ENCODE assay signal across 27 cellular contexts in genomic region chr6:156509496-156509895, GRCh38.
"Had no signal": no experiment of that assay in that cellular context is flagged by ENCODE, and none has a peak within 500 bp of the region (broad histone marks: within the 10 kb centered on the region; RNA-seq: fewer than 3 reads in every experiment).

No MANE protein-coding gene starts in this region.

- H3K4me1 ChIP-seq: neural progenitor cell, parathyroid adenoma, psoas muscle, stomach, thyroid gland, tibial nerve, upper lobe of left lung, uterus had no signal

- H3K9me3 ChIP-seq: ovary, psoas muscle, right lobe of liver, sigmoid colon, stomach, thoracic aorta, thyroid gland, tibial nerve, upper lobe of left lung, uterus had no signal

- H3K27ac Mint-ChIP-seq: naive thymus-derived CD4-positive, alpha-beta T cell; natural killer cell; nephron; neural progenitor cell; progenitor cell of endocrine pancreas; stimulated activated effector memory CD8-positive, alpha-beta T cell treated with anti-CD3 and anti-CD28 coated beads, Interleukin-12 subunit alpha, Interleukin-12 subunit beta, amount 100 ng/mL, for 72 hours; stimulated activated naive B cell treated with anti-CD40 and anti-IgM and Interleukin-4, amounts not matched to agents 10 μg/mL and 1 μg/mL and 100 μg/mL, for 72 hours; stimulated activated naive CD8-positive, alpha-beta T cell treated with anti-CD3 and anti-CD28 coated beads, Interleukin-15, Interleukin-2, amounts not matched to agents 100 ng/mL and 50 ng/mL, for 24 hours had no signal

- H3K36me3 Mint-ChIP-seq: naive thymus-derived CD4-positive, alpha-beta T cell; natural killer cell; neural progenitor cell; stimulated activated effector memory CD8-positive, alpha-beta T cell treated with anti-CD3 and anti-CD28 coated beads, Interleukin-12 subunit alpha, Interleukin-12 subunit beta, amount 100 ng/mL, for 72 hours; stimulated activated naive B cell treated with anti-CD40 and anti-IgM and Interleukin-4, amounts not matched to agents 10 μg/mL and 1 μg/mL and 100 μg/mL, for 72 hours had no signal

- H3K36me3 ChIP-seq: neural progenitor cell, ovary, right lobe of liver, sigmoid colon, stomach, thoracic aorta, thyroid gland, tibial nerve, upper lobe of left lung, uterus had no signal

- ATAC-seq: naive thymus-derived CD4-positive, alpha-beta T cell; psoas muscle; right cardiac atrium had no signal

- H3K4me3 ChIP-seq: neural progenitor cell, ovary, psoas muscle, sigmoid colon, stomach, thoracic aorta, thyroid gland, tibial nerve, upper lobe of left lung, uterus had no signal

- H3K4me1 Mint-ChIP-seq: natural killer cell, neural progenitor cell had no signal

- H3K27me3 ChIP-seq: neural progenitor cell, ovary, right lobe of liver, sigmoid colon, stomach, thyroid gland, tibial nerve, upper lobe of left lung, uterus had no signal

- DNase-seq: natural killer cell; occipital lobe; ovary; psoas muscle; right cardiac atrium; right lobe of liver; sigmoid colon; small intestine; stimulated activated CD4-positive, alpha-beta T cell treated with anti-CD3 and anti-CD28 coated beads, Interleukin-2, amount 100 ng/mL, for 24 hours; stimulated activated CD4-positive, alpha-beta T cell treated with anti-CD3 and anti-CD28 coated beads, Interleukin-2, amount 100 ng/mL, for 48 hours; stimulated activated CD4-positive, alpha-beta T cell treated with anti-CD3 and anti-CD28 coated beads, Interleukin-4, amount 100 ng/mL, for 24 hours; stimulated activated naive B cell treated with anti-CD40 and anti-IgM and Interleukin-4, amounts not matched to agents 10 μg/mL and 1 μg/mL and 100 μg/mL, for 72 hours; stimulated activated naive CD4-positive, alpha-beta T cell treated with Interleukin-2 at 50 U/mL for 16 hours; stomach; substantia nigra; thyroid gland; upper lobe of left lung; uterus had no signal

- H3K4me3 Mint-ChIP-seq: naive thymus-derived CD4-positive, alpha-beta T cell; natural killer cell; nephron; neural progenitor cell; stimulated activated effector memory CD8-positive, alpha-beta T cell treated with anti-CD3 and anti-CD28 coated beads, Interleukin-12 subunit alpha, Interleukin-12 subunit beta, amount 100 ng/mL, for 72 hours; stimulated activated naive B cell treated with anti-CD40 and anti-IgM and Interleukin-4, amounts not matched to agents 10 μg/mL and 1 μg/mL and 100 μg/mL, for 72 hours; stimulated activated naive CD8-positive, alpha-beta T cell treated with anti-CD3 and anti-CD28 coated beads, Interleukin-15, Interleukin-2, amounts not matched to agents 100 ng/mL and 50 ng/mL, for 24 hours had no signal

- H3K27ac ChIP-seq: neural progenitor cell, ovary, parathyroid adenoma, psoas muscle, right lobe of liver, sigmoid colon, stomach, thoracic aorta, thyroid gland, tibial nerve, upper lobe of left lung, uterus had no signal

- H3K9ac ChIP-seq: neural progenitor cell, parathyroid adenoma had no signal
